ENCODE assay signal across 8 cellular contexts in the genomic region with DNA sequence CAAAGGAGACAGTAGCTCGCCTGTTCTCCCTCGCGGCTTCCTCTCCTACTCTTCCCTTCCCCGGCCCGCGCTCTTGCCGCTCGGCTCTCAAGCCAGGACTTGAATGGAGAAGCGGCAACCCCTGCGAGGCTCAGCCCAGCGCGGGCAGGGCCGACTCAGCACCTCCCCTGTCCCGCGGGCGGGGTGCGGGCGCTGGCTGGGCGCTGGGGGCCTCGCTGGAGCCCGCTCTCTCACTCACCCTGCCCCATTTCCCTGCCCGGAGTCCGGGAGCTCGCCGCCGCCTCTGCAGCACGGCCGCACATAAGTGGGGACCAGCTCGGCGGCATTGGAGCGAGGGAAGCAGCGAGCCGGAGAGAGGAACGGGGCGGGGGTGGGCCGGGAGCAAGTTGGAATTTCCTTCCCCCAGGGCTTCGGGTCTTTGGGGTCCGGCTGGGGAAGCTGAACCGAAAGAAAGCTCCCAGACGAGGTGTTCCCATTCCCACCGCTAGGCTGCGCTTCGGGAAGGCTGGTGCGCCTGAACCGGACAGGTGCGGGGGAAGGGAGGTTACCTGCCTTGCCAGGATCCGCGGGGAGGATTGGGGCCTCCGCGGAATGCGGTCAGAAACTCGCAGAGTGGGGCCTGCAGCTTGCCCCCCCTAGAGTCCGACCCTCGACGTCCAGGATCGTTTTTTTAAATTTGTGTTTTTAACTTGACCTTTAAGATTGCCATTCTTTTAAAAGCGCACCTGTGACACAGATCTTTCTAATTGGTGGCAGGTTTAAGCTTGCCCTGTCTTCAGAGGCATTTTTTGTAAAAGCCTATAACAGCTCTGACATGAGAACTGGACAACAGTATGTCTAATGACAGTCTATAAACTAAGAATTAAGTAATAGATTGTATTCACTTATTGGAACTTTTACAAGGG. TPM values are rescaled to one million over a fixed set of nuclear protein-coding genes. Genes with fewer than 3 reads are reported as not detected.
A peak's percentile ranks its signal among the peaks of the same experiment; 100 is the strongest.
DNase-seq lines count a peak whose midpoint lies in the region; ATAC-seq, FAIRE-seq and TF ChIP-seq lines count a peak whose summit lies in the region.

Gene COBLL1, minus strand, starts transcription at position 105 of the 905 bp plus-strand sequence. CDS start 627 bp downstream, outside the sequence.

- H3K18ac ChIP-seq in mesenchymal stem cell (ENCODE audit: low read depth in 1 of 2, low read length in 2 of 2) = peak within 1 kb of the TSS; percentile 85 to 91

- peak within 1 kb of the TSS; percentile 81 to 94 for H3K4ac ChIP-seq in mesenchymal stem cell (ENCODE audit: low read depth in 1 of 2, low read length in 2 of 2)

- H3K36me3 Mint-ChIP-seq in endothelial cell (ENCODE audit: low read depth, unreplicated experiment) = no peaks in the 10 kb centered on the region

- H3K4me3 Mint-ChIP-seq in endothelial cell (ENCODE audit: unreplicated experiment) = peak within 1 kb of the TSS; percentile 93
- H3K4me3 Mint-ChIP-seq in stimulated activated naive CD8-positive, alpha-beta T cell treated with anti-CD3 and anti-CD28 coated beads, Interleukin-15, amount 100 ng/mL, for 72 hours = peak within 1 kb of the TSS; percentile 74 to 82

- 2% methylated on average over 30 of the region's 57 CpGs for WGBS in A549 (ENCODE audit: missing lambda C conversion rate)
- WGBS in mesenchymal stem cell = 1% methylated on average over 55 of the region's 57 CpGs

- peak within 1 kb of the TSS; percentile 89 for H2BK120ac ChIP-seq in mesenchymal stem cell (ENCODE audit: low read depth, low read length)

- H3K4me1 Mint-ChIP-seq in endothelial cell (ENCODE audit: unreplicated experiment) = peaks cover 11% of the 10 kb centered on the region
- H3K4me1 Mint-ChIP-seq in stimulated activated naive CD8-positive, alpha-beta T cell treated with anti-CD3 and anti-CD28 coated beads, Interleukin-15, amount 100 ng/mL, for 72 hours = peaks cover 8% of the 10 kb centered on the region

- H3K9me3 ChIP-seq in A549 (no peaks in the 10 kb centered on the region), mesenchymal stem cell (ENCODE audit: control insufficient read depth, low read length) (no peaks in the 10 kb centered on the region)

- H3K27me3 Mint-ChIP-seq in endothelial cell (ENCODE audit: unreplicated experiment) = peaks cover 5% of the 10 kb centered on the region
- H3K27me3 Mint-ChIP-seq in stimulated activated naive CD8-positive, alpha-beta T cell treated with anti-CD3 and anti-CD28 coated beads, Interleukin-15, amount 100 ng/mL, for 72 hours = peaks cover 40% of the 10 kb centered on the region

- H3K4me1 ChIP-seq in A549 = peaks cover 25% of the 10 kb centered on the region
- H3K4me1 ChIP-seq in mesenchymal stem cell (ENCODE audit: control insufficient read depth, insufficient read depth, low read depth, low read length) = peaks cover 2% of the 10 kb centered on the region

- no peak within 1 kb of the TSS for H3K27ac Mint-ChIP-seq in endothelial cell (ENCODE audit: unreplicated experiment)
- peak within 1 kb of the TSS in 1 of 2 donors; percentile 80 for H3K27ac Mint-ChIP-seq in stimulated activated naive CD8-positive, alpha-beta T cell treated with anti-CD3 and anti-CD28 coated beads, Interleukin-15, amount 100 ng/mL, for 72 hours

- H3K9me3 Mint-ChIP-seq in endothelial cell (ENCODE audit: unreplicated experiment) = no peaks in the 10 kb centered on the region
- no peaks in the 10 kb centered on the region for H3K9me3 Mint-ChIP-seq in stimulated activated naive CD8-positive, alpha-beta T cell treated with anti-CD3 and anti-CD28 coated beads, Interleukin-15, amount 100 ng/mL, for 72 hours

- TF ChIP-seq EP300 in A549 (IDR thresholded peaks at IDR 0.05) = no peak

- TF ChIP-seq CTCF in A549 (IDR thresholded peaks at IDR 0.05) (peak; percentile 59), endothelial cell (IDR thresholded peaks at IDR 0.05; ENCODE audit: unreplicated experiment) (peak; percentile 91)

- peak within 1 kb of the TSS; percentile 74 to 87 for H3K14ac ChIP-seq in mesenchymal stem cell (ENCODE audit: low read length in 2 of 2)

- H4K8ac ChIP-seq in mesenchymal stem cell (ENCODE audit: low read length) = peak within 1 kb of the TSS; percentile 95

- peak within 1 kb of the TSS; percentile 89 for H2BK15ac ChIP-seq in mesenchymal stem cell (ENCODE audit: low read depth, poor library complexity, severe bottlenecking)

- TF ChIP-seq POLR2A in A549 (IDR thresholded peaks at IDR 0.05; ENCODE audit: low read length) = no peak; the same call in 1 of the 2 replicates
- no peak for TF ChIP-seq POLR2A in GM12891 (IDR thresholded peaks at IDR 0.05; ENCODE audit: low read depth, low read length)

- H3K23ac ChIP-seq in mesenchymal stem cell (ENCODE audit: low read length in 2 of 2) = peak within 1 kb of the TSS in 1 of 2 experiments; percentile 96

- H3K4me3 ChIP-seq in A549 = peak within 1 kb of the TSS; percentile 70
- H3K4me3 ChIP-seq in mesenchymal stem cell (ENCODE audit: insufficient read depth in 1 of 2, low read depth in 1 of 2, low read length in 2 of 2) = peak within 1 kb of the TSS; percentile 83 to 99

- peak; percentile 41 to 45; a peak in 4 of 5 replicates for TF ChIP-seq RAD21 in A549 (conservative IDR thresholded peaks at IDR 0.05 in 1 of 2, IDR thresholded peaks at IDR 0.05 in 1 of 2)

- DNase-seq in A549 (ENCODE audit: low read depth in 1 of 2, low spot score in 1 of 2) (peak; percentile 69 to 77), GM12891 (ENCODE audit: insufficient read length, low spot score) (peak; percentile 25), NCI-H2081 (lab: John Stamatoyannopoulos, UW) (peak; percentile 82 to 90), endothelial cell (ENCODE audit: low spot score) (peak; percentile 77), mesenchymal stem cell (peak; percentile 82)
- DNase-seq in activated CD4-positive, alpha-beta T cell treated with anti-CD3 and anti-CD28 coated beads, Interleukin-2, amount 50 U/mL, for 48 hours = peak; percentile 34 to 54
- peak; percentile 26 to 45 for DNase-seq in stimulated activated naive CD8-positive, alpha-beta T cell treated with anti-CD3 and anti-CD28 coated beads, Interleukin-15, amount 100 ng/mL, for 72 hours

- H3K4me2 ChIP-seq in A549 (peak within 1 kb of the TSS; percentile 94), mesenchymal stem cell (ENCODE audit: low read length, poor library complexity, severe bottlenecking) (peak within 1 kb of the TSS; percentile 84)

- H4K91ac ChIP-seq in mesenchymal stem cell (ENCODE audit: low read length) = peak within 1 kb of the TSS; percentile 73

- peak within 1 kb of the TSS; percentile 86 for H3K9ac ChIP-seq in mesenchymal stem cell (ENCODE audit: low read length)

- peaks cover 2% of the 10 kb centered on the region for H3K79me1 ChIP-seq in mesenchymal stem cell (replicated peaks; ENCODE audit: low read length, poor library complexity, severe bottlenecking)

- H2BK12ac ChIP-seq in mesenchymal stem cell (ENCODE audit: low read length in 2 of 2) = peak within 1 kb of the TSS in 1 of 2 experiments; percentile 82

- H3K36me3 ChIP-seq in mesenchymal stem cell (ENCODE audit: control insufficient read depth in 1 of 2, insufficient read depth in 2 of 2, low read depth in 1 of 2, low read length in 2 of 2) = peaks cover 0 to 3% of the 10 kb centered on the region in 2 experiments

- ATAC-seq in A549 (peak; percentile 80 to 87), HG02852 (IDR thresholded peaks at IDR 0.05; ENCODE audit: unreplicated experiment) (peak; percentile 75)
- ATAC-seq in stimulated activated naive CD8-positive, alpha-beta T cell treated with anti-CD3 and anti-CD28 coated beads, Interleukin-15, amount 100 ng/mL, for 72 hours = peak; percentile 79

- FAIRE-seq in A549 (lab: Jason Lieb, UNC) (no peak), GM12891 (lab: Jason Lieb, UNC) (no peak)

- peak within 1 kb of the TSS; percentile 88 to 95 for H3K27ac ChIP-seq in A549
- H3K27ac ChIP-seq in mesenchymal stem cell (ENCODE audit: low read length, poor library complexity, severe bottlenecking) = peak within 1 kb of the TSS; percentile 87

- CTCF ChIA-PET in A549 (lab: Yijun Ruan, JAX) = interaction anchor here (0.6 to 2.3 kb wide), 42 partner anchors 9 to 1108 kb away, joined by 3 to 17 read pairs (median 4); no protein-coding TSS in a partner anchor

- no peaks in the 10 kb centered on the region for H3K27me3 ChIP-seq in mesenchymal stem cell (ENCODE audit: control insufficient read depth in 1 of 2, insufficient read depth in 1 of 2, low read length in 2 of 2)

- peak within 1 kb of the TSS; percentile 93 for H2BK5ac ChIP-seq in mesenchymal stem cell (ENCODE audit: low read depth, low read length, poor library complexity, severe bottlenecking)

- POLR2A ChIA-PET in A549 (lab: Yijun Ruan, JAX) = interaction anchor here (0.6 to 1.8 kb wide), 9 partner anchors 17 to 107 kb away, joined by 3 to 10 read pairs (median 5); no protein-coding TSS in a partner anchor

- H2AFZ ChIP-seq in mesenchymal stem cell (ENCODE audit: low read depth, low read length) = peak within 1 kb of the TSS; percentile 99

- no peak within 1 kb of the TSS for H2AK5ac ChIP-seq in mesenchymal stem cell (ENCODE audit: low read length, severe bottlenecking)

TF ChIP-seq in A549, 52 proteins besides CTCF, POLR2A, EP300 and RAD21 (continues in another document):
- TF ChIP-seq HEYL (CRISPR knock-in tag; IDR thresholded peaks at IDR 0.05) (no peak), FOSL2 (IDR thresholded peaks at IDR 0.05) (no peak), FOSL2 (CRISPR knock-in tag; IDR thresholded peaks at IDR 0.05) (no peak), TP53 (CRISPR knock-in tag; IDR thresholded peaks at IDR 0.05) (no peak), HOXA7 (CRISPR knock-in tag; IDR thresholded peaks at IDR 0.05) (no peak)

TF ChIP-seq in GM12891, 5 proteins besides CTCF, POLR2A, EP300 and RAD21:
- no peak for TF ChIP-seq PAX5 (IDR thresholded peaks at IDR 0.05; ENCODE audit: insufficient read depth, low read length, severe bottlenecking)
- TF ChIP-seq POU2F2 (IDR thresholded peaks at IDR 0.05; ENCODE audit: low read depth, low read length) = no peak
- no peak for TF ChIP-seq TAF1 (IDR thresholded peaks at IDR 0.05; ENCODE audit: low read depth, low read length)
- TF ChIP-seq SPI1 (IDR thresholded peaks at IDR 0.05; ENCODE audit: low read depth, low read length) = no peak
- no peak for TF ChIP-seq POLR2AphosphoS5 (IDR thresholded peaks at IDR 0.05; ENCODE audit: low read depth, low read length)

RNA-seq across cellular contexts. Expression of gene COBLL1, which starts in this region (rescaled TPM):
- polyA plus RNA-seq in A549 (2011; rRNA removed) = 5.3 and 7.1 TPM in 2 replicates
- 1.7 and 1.8 TPM in 2 replicates for polyA plus RNA-seq in A549 (2012; cell fraction: cytosol; rRNA removed)
- polyA plus RNA-seq in A549 (2012; cell fraction: nucleus; rRNA removed) = 1.2 and 1.4 TPM in 2 replicates
- 2.4 to 2.6 TPM (median 2.6 TPM) in 3 replicates for polyA plus RNA-seq in A549 (2017; fragmentation: RNase III; extraction: RNeasy Plus Mini Kit Qiagen cat#74134 plus additional on column Dnase treatment)
- 7.2 and 11.0 TPM in 2 replicates for polyA minus RNA-seq in A549 (2011; rRNA and poly(A)+ RNA removed)
- not detected for polyA plus RNA-seq in GM12891 (2012; ENCODE audit: low read depth, missing spikeins)
- total RNA-seq in endothelial cell (ENCODE audit: unreplicated experiment) = 46.6 TPM
- 4.2 TPM for polyA plus RNA-seq in mesenchymal stem cell (2013, experiment 1 of 2)
- 3.8 TPM for polyA plus RNA-seq in mesenchymal stem cell (2013, experiment 2 of 2)

Comparison
In these comparisons a context has a peak if more than half of its experiments do, and no peak if none do; other contexts are left out.
1. Peak in every context shown above with its lines: DNase-seq, ATAC-seq, H3K4me3 ChIP-seq and H3K27ac ChIP-seq.
2. DNase-seq: peak in every context shown above with its lines; median percentile 86 in NCI-H2081; 82 in mesenchymal stem cell; 77 in endothelial cell; 73 in A549; 44 in activated CD4-positive, alpha-beta T cell treated with anti-CD3 and anti-CD28 coated beads, Interleukin-2, amount 50 U/mL, for 48 hours; 36 in stimulated activated naive CD8-positive, alpha-beta T cell treated with anti-CD3 and anti-CD28 coated beads, Interleukin-15, amount 100 ng/mL, for 72 hours; 25 in GM12891.